12 cellular contexts compared by ENCODE assay signal in the genomic region with DNA sequence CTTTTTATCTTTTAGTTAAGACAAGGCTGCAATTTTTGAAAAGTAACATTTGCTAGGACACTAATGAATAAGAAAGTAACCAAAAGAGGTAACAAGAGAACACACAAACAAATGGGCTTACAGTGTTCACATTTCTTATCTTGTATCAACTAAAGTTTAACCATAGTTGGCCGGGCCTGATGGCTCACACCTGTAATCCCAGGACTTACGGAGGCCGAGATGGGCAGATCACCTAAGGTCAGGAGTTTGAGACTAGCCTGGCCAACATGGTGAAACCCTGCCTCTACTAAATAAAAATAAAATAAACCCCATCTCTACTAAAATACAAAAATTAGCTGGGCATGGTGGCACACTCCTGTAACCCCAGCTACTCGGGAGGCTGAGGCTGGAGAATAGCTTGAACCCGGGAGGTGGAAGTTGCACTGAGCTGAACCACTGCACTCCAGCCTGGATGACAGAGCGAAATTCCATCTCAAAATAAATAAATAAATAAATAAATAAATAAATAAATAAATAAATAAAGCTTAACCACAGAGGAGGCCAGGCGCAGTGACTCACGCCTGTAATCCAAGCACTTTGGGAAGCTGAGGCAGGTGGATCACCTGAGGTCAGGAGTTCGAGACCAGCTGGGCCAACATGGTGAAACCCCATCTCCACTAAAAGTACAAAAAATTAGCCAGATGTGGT. TPM values are rescaled to one million over a fixed set of nuclear protein-coding genes. Genes with fewer than 3 reads are reported as not detected.
DNase-seq lines count a peak whose midpoint lies in the region; ATAC-seq and TF ChIP-seq lines count a peak whose summit lies in the region.
"Not testable (repeated sequence)": the region's sequence is repeated elsewhere in the genome, so short reads cannot be mapped to it uniquely, and the experiment has no call there.
"Had no signal": no experiment of that assay in that cellular context is flagged by ENCODE, and none has a peak within 500 bp of the region (broad histone marks: within the 10 kb centered on the region; RNA-seq: fewer than 3 reads in every experiment).

No MANE protein-coding gene starts in this region.

- in situ Hi-C loops in gastrocnemius medialis (cut with MboI; ENCODE audit: low sequenced_read_pairs in 4 of 4) = loop anchor here in 2 of 4 donors (25.0 kb wide), 1 partner anchor 418 kb away; no protein-coding TSS in a partner anchor

- TF ChIP-seq CTCF in DND-41 (IDR thresholded peaks at IDR 0.05; ENCODE audit: borderline replicate concordance, extremely low read depth, low read length, poor library complexity, severe bottlenecking); MM.1S (IDR thresholded peaks at IDR 0.05; ENCODE audit: low read length); WTC11 (IDR thresholded peaks at IDR 0.05); gastrocnemius medialis (IDR thresholded peaks at IDR 0.05 in 4 of 5, conservative IDR thresholded peaks at IDR 0.05 in 1 of 5): not testable (repeated sequence)

- H3K27me3 Mint-ChIP-seq in WTC11 (ENCODE audit: low read depth); activated T-helper 2 cell treated with anti-CD3 and anti-CD28 coated beads, Interferon-gamma antibody, Interleukin-2, Interleukin-4, amounts not matched to agents 10 μg/mL and 5 μg/mL and 100 μg/mL, durations not matched to agents 14 hours and 24 hours and 36 hours (ENCODE audit: low read depth); naive thymus-derived CD4-positive, alpha-beta T cell: not testable (repeated sequence)

- H3K36me3 Mint-ChIP-seq in WTC11 = not testable (repeated sequence)
- peaks cover 30% of the 10 kb centered on the region for H3K36me3 Mint-ChIP-seq in activated T-helper 2 cell treated with anti-CD3 and anti-CD28 coated beads, Interferon-gamma antibody, Interleukin-2, Interleukin-4, amounts not matched to agents 10 μg/mL and 5 μg/mL and 100 μg/mL, durations not matched to agents 14 hours and 24 hours and 36 hours (ENCODE audit: low read depth)
- peaks cover 0 to 12% (median 0%) of the 10 kb centered on the region in 5 donors for H3K36me3 Mint-ChIP-seq in naive thymus-derived CD4-positive, alpha-beta T cell

- not testable (repeated sequence) for DNase-seq in DND-41; MM.1S; WTC11 (ENCODE audit: low spot score); activated T-helper 2 cell treated with anti-CD3 and anti-CD28 coated beads, Interferon-gamma antibody, Interleukin-2, Interleukin-4, amounts not matched to agents 10 μg/mL and 5 μg/mL and 100 μg/mL, durations not matched to agents 14 hours and 24 hours and 36 hours (ENCODE audit: low spot score); effector memory CD4-positive, alpha-beta T cell; naive thymus-derived CD4-positive, alpha-beta T cell; gastrocnemius medialis

- H2AFZ ChIP-seq in DND-41 (ENCODE audit: low read depth, low read length); MM.1S (ENCODE audit: low read length): not testable (repeated sequence)

- not testable (repeated sequence) for H3K9me3 ChIP-seq in DND-41 (ENCODE audit: insufficient read depth, low read length, severe bottlenecking); MM.1S (replicated peaks; ENCODE audit: insufficient read depth, low read length); effector memory CD4-positive, alpha-beta T cell (ENCODE audit: control insufficient read depth, low read length); naive thymus-derived CD4-positive, alpha-beta T cell (ENCODE audit: control insufficient read depth in 2 of 3, low read length in 3 of 3); gastrocnemius medialis

- peak overlapping the region; percentile 41 for H3K4me3 Mint-ChIP-seq in WTC11
- H3K4me3 Mint-ChIP-seq in activated T-helper 2 cell treated with anti-CD3 and anti-CD28 coated beads, Interferon-gamma antibody, Interleukin-2, Interleukin-4, amounts not matched to agents 10 μg/mL and 5 μg/mL and 100 μg/mL, durations not matched to agents 14 hours and 24 hours and 36 hours (ENCODE audit: low read depth) = peak overlapping the region; percentile 33
- peak overlapping the region in 6 of 10 donors; percentile 9 to 83 (median 44) for H3K4me3 Mint-ChIP-seq in naive thymus-derived CD4-positive, alpha-beta T cell

- not testable (repeated sequence) for TF ChIP-seq POLR2A in gastrocnemius medialis (IDR thresholded peaks at IDR 0.05)

- intact Hi-C loops in activated T-helper 2 cell treated with anti-CD3 and anti-CD28 coated beads, Interferon-gamma antibody, Interleukin-2, Interleukin-4, amounts not matched to agents 10 μg/mL and 5 μg/mL and 100 μg/mL, durations not matched to agents 14 hours and 24 hours and 36 hours (cut with micrococcal nuclease) = loop anchor here (5.0 kb wide), 2 partner anchors 83 to 187 kb away; partner anchors contain the start of genes FOXO4 and TAF1
- intact Hi-C loops in naive thymus-derived CD4-positive, alpha-beta T cell (cut with micrococcal nuclease) = loop anchor here (5.0 to 10.0 kb wide), 6 partner anchors 33 to 1094 kb away; partner anchors contain the start of genes OGT (in 2 of the 2), IGBP1 (in 1 of the 2), IL2RG (in 1 of the 2) and RPS4X (in 1 of the 2)
- intact Hi-C loops in gastrocnemius medialis (cut with DNase I; ENCODE audit: low total_unique reads) = loop anchor here (2.0 to 5.0 kb wide), 4 partner anchors 72 to 1048 kb away; partner anchors contain the start of genes IGBP1 and ZMYM3

- H3F3A ChIP-seq in MM.1S (ENCODE audit: insufficient read depth, low read length) = peaks cover 11% of the 10 kb centered on the region

- peak overlapping the region; percentile 57 for H3K4me2 ChIP-seq in DND-41 (ENCODE audit: insufficient read depth, low read length)
- not testable (repeated sequence) for H3K4me2 ChIP-seq in MM.1S (ENCODE audit: low read depth, low read length)

- CTCF ChIA-PET in WTC11 (lab: Charles Lee) = interaction anchor here (0.7 kb wide), 1 partner anchor 441 kb away, joined by 3 read pairs; no protein-coding TSS in a partner anchor
- CTCF ChIA-PET in naive thymus-derived CD4-positive, alpha-beta T cell (lab: Charles Lee) = interaction anchor here (0.7 to 3.7 kb wide), 7 partner anchors 14 to 411 kb away, joined by 3 to 18 read pairs (median 3); partner anchors contain the start of genes NLGN3 and SNX12

- H3K4me1 ChIP-seq in DND-41 (ENCODE audit: insufficient read depth, low read length) = peaks cover 24% of the 10 kb centered on the region
- not testable (repeated sequence) for H3K4me1 ChIP-seq in MM.1S (ENCODE audit: low read length); effector memory CD4-positive, alpha-beta T cell (ENCODE audit: control insufficient read depth, insufficient read depth, low read length, poor library complexity, severe bottlenecking); naive thymus-derived CD4-positive, alpha-beta T cell (ENCODE audit: control insufficient read depth in 2 of 2, insufficient read depth in 2 of 2, low read length in 2 of 2); gastrocnemius medialis

- peaks cover 38% of the 10 kb centered on the region for H3K4me1 Mint-ChIP-seq in WTC11
- H3K4me1 Mint-ChIP-seq in activated T-helper 2 cell treated with anti-CD3 and anti-CD28 coated beads, Interferon-gamma antibody, Interleukin-2, Interleukin-4, amounts not matched to agents 10 μg/mL and 5 μg/mL and 100 μg/mL, durations not matched to agents 14 hours and 24 hours and 36 hours (ENCODE audit: low read depth) = not testable (repeated sequence)
- peaks cover 0 to 22% (median 17%) of the 10 kb centered on the region in 7 donors for H3K4me1 Mint-ChIP-seq in naive thymus-derived CD4-positive, alpha-beta T cell

- ATAC-seq in DND-41 (ENCODE audit: insufficient read depth, low read depth); WTC11; naive thymus-derived CD4-positive, alpha-beta T cell; gastrocnemius medialis: not testable (repeated sequence)

- not testable (repeated sequence) for H4K20me1 ChIP-seq in DND-41 (ENCODE audit: insufficient read depth, low read length); MM.1S (ENCODE audit: insufficient read depth, low read length)

- H3K36me3 ChIP-seq in DND-41 (ENCODE audit: insufficient read depth, low read length) = peaks cover 28% of the 10 kb centered on the region
- not testable (repeated sequence) for H3K36me3 ChIP-seq in MM.1S (replicated peaks; ENCODE audit: insufficient read depth, low read length); effector memory CD4-positive, alpha-beta T cell (ENCODE audit: control insufficient read depth, insufficient read depth, low read length); naive thymus-derived CD4-positive, alpha-beta T cell (ENCODE audit: control insufficient read depth in 2 of 3, insufficient read depth in 3 of 3, low read length in 3 of 3); gastrocnemius medialis

- not testable (repeated sequence) for H3K79me2 ChIP-seq in DND-41 (ENCODE audit: insufficient read depth, low read length); MM.1S (ENCODE audit: low read length)

- H3K4me3 ChIP-seq in DND-41 (ENCODE audit: low read depth in 1 of 2, low read length in 2 of 2) = peak overlapping the region in 1 of 2 experiments; percentile 49; a peak in 1 of 4 replicates
- H3K4me3 ChIP-seq in MM.1S (ENCODE audit: low read length); effector memory CD4-positive, alpha-beta T cell (ENCODE audit: insufficient read depth, low read depth, low read length, poor library complexity, severe bottlenecking); naive thymus-derived CD4-positive, alpha-beta T cell (ENCODE audit: low read length); gastrocnemius medialis: not testable (repeated sequence)

- not testable (repeated sequence) for H3K9me3 Mint-ChIP-seq in WTC11; activated T-helper 2 cell treated with anti-CD3 and anti-CD28 coated beads, Interferon-gamma antibody, Interleukin-2, Interleukin-4, amounts not matched to agents 10 μg/mL and 5 μg/mL and 100 μg/mL, durations not matched to agents 14 hours and 24 hours and 36 hours; naive thymus-derived CD4-positive, alpha-beta T cell

- POLR2A ChIA-PET in WTC11 (lab: Charles Lee) = interaction anchor here (1.3 kb wide), 1 partner anchor 113 kb away, joined by 3 read pairs; the partner anchor contains the start of gene SNX12
- POLR2A ChIA-PET in naive thymus-derived CD4-positive, alpha-beta T cell (lab: Charles Lee) = interaction anchor here (0.8 to 3.8 kb wide), 8 partner anchors 10 to 185 kb away, joined by 3 to 50 read pairs (median 10); partner anchors contain the start of genes IL2RG, NONO and TAF1

- H3K9me2 ChIP-seq in MM.1S (replicated peaks; ENCODE audit: insufficient read depth, low read length) = not testable (repeated sequence)

- H3K27ac Mint-ChIP-seq in WTC11; activated T-helper 2 cell treated with anti-CD3 and anti-CD28 coated beads, Interferon-gamma antibody, Interleukin-2, Interleukin-4, amounts not matched to agents 10 μg/mL and 5 μg/mL and 100 μg/mL, durations not matched to agents 14 hours and 24 hours and 36 hours: not testable (repeated sequence)
- peak overlapping the region in 8 of 9 donors; percentile 21 to 98 (median 70) for H3K27ac Mint-ChIP-seq in naive thymus-derived CD4-positive, alpha-beta T cell

- peak overlapping the region; percentile 88; the same call in 1 of the 2 replicates for H3K9ac ChIP-seq in DND-41 (ENCODE audit: low read depth, low read length)
- H3K9ac ChIP-seq in MM.1S (ENCODE audit: low read length) = not testable (repeated sequence)

- H3K27me3 ChIP-seq in DND-41 (ENCODE audit: insufficient read depth, low read length, poor library complexity); MM.1S (replicated peaks; ENCODE audit: insufficient read depth, low read length); effector memory CD4-positive, alpha-beta T cell (replicated peaks; ENCODE audit: control insufficient read depth, insufficient read depth, low read length, poor library complexity, severe bottlenecking); naive thymus-derived CD4-positive, alpha-beta T cell (ENCODE audit: control insufficient read depth in 2 of 2, insufficient read depth in 2 of 2, low read length in 2 of 2); gastrocnemius medialis: not testable (repeated sequence)

- peak overlapping the region; percentile 99 for H3K27ac ChIP-seq in DND-41 (ENCODE audit: low read length)
- H3K27ac ChIP-seq in MM.1S (ENCODE audit: low read length) = peak overlapping the region; percentile 97; the same call in 1 of the 2 replicates
- H3K27ac ChIP-seq in effector memory CD4-positive, alpha-beta T cell (ENCODE audit: insufficient read depth, low read length, poor library complexity, severe bottlenecking) = peak overlapping the region; percentile 94
- peak overlapping the region; percentile 94 for H3K27ac ChIP-seq in naive thymus-derived CD4-positive, alpha-beta T cell (ENCODE audit: low read depth, low read length)
- H3K27ac ChIP-seq in gastrocnemius medialis = peak overlapping the region; percentile 86 to 91 (median 90)

RNA-seq across cellular contexts. Expression of gene NLGN3, which starts 36.1 kb away (rescaled TPM):
- 10.6 to 11.7 TPM (median 10.8 TPM) in 3 replicates for total RNA-seq in WTC11 (2021)
- 0.78 and 0.94 TPM in 2 replicates for total RNA-seq in activated T-helper 2 cell treated with anti-CD3 and anti-CD28 coated beads, Interferon-gamma antibody, Interleukin-2, Interleukin-4, amounts not matched to agents 10 μg/mL and 5 μg/mL and 100 μg/mL, durations not matched to agents 14 hours and 24 hours and 36 hours
- total RNA-seq in naive thymus-derived CD4-positive, alpha-beta T cell = 1 to 10 TPM; 2.3 to 4.6 (median 3.0) TPM
- under 1 TPM; 0.09 to 0.24 TPM for polyA plus RNA-seq in naive thymus-derived CD4-positive, alpha-beta T cell
- under 1 TPM in 3 of 4 donors, not detected in 1; 0.31 to 0.39 (median 0.31) TPM for total RNA-seq in gastrocnemius medialis

RNA-seq across cellular contexts. Expression of gene GJB1, which starts 42.3 kb away (rescaled TPM):
- total RNA-seq in WTC11 (2021) (0.14 to 0.21 TPM (median 0.17 TPM) in 3 replicates), gastrocnemius medialis (under 1 TPM in 2 of 4 donors, not detected in 2; 0.24 to 0.80 TPM)
- total RNA-seq in activated T-helper 2 cell treated with anti-CD3 and anti-CD28 coated beads, Interferon-gamma antibody, Interleukin-2, Interleukin-4, amounts not matched to agents 10 μg/mL and 5 μg/mL and 100 μg/mL, durations not matched to agents 14 hours and 24 hours and 36 hours = not detected in 2 replicates
- not detected for total RNA-seq in naive thymus-derived CD4-positive, alpha-beta T cell
- not detected for polyA plus RNA-seq in naive thymus-derived CD4-positive, alpha-beta T cell
- total RNA-seq: heart right ventricle, mononuclear cell, occipital lobe, right cardiac atrium, thyroid gland had no signal
- polyA plus RNA-seq: heart right ventricle had no signal
